Comparison of ENCODE assay signal across 8 cellular contexts in the genomic region with DNA sequence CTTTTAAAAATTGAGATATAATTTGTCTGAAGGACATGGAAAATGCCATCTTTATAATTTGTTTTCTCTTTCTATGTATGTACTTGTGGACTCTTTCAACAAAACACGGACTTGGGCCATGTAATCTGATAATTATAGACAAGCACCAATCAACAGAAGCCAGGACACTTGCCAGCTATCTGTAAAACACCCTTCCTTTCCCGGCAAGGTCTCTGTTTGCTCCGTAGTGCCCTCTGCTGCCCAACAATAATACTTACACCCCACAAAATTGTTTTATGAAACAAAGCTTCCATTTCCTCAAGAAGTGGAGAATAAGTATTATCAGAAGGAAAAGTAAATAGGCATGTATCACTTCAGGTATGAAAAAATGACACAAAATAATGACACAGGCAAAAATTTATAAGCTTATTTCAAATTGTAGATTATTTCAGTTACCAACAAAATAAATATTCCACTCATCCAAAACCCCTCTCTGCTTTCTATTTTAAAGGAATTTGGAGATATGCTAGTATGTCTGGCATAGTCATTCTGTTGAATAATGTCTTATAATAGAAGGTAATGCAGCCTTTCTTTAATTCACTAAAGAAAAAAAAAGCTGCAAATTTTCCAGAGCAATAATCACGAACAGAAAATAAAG. TPM values are rescaled to one million over a fixed set of nuclear protein-coding genes. Genes with fewer than 3 reads are reported as not detected.
A peak's percentile ranks its signal among the peaks of the same experiment; 100 is the strongest.
DNase-seq lines count a peak whose midpoint lies in the region; ATAC-seq, FAIRE-seq and TF ChIP-seq lines count a peak whose summit lies in the region.

No MANE protein-coding gene starts in this region.

- no peaks in the 10 kb centered on the region for H3K9me3 ChIP-seq in HepG2 (ENCODE audit: low read length)

- peak; percentile 78 for TF ChIP-seq CTCF in GM13976 (IDR thresholded peaks at IDR 0.05; ENCODE audit: borderline replicate concordance, control extremely low read depth, extremely low read depth, insufficient read depth, missing control alignments)
- TF ChIP-seq CTCF in HepG2 (CRISPR knock-in tag; IDR thresholded peaks at IDR 0.05) = peak; percentile 71

- intact Hi-C loops in HepG2 (cut with micrococcal nuclease; ENCODE audit: unreplicated experiment) = loop anchor here (1.0 to 10.0 kb wide), 3 partner anchors 324 to 903 kb away; partner anchors contain the start of gene CD47

- H2AFZ ChIP-seq in HepG2 (ENCODE audit: low read length) = no peak overlapping the region

- no peaks in the 10 kb centered on the region; a peak in 1 of 5 replicates for H3K27me3 ChIP-seq in HepG2 (ENCODE audit: control insufficient read depth in 1 of 2, insufficient read depth in 2 of 2, low read length in 2 of 2)

- no peaks in the 10 kb centered on the region for H3K36me3 ChIP-seq in HepG2 (replicated peaks in 1 of 2; ENCODE audit: control insufficient read depth in 1 of 2, insufficient read depth in 2 of 2, low read length in 2 of 2)

- DNase-seq in GM13976 (ENCODE audit: low spot score) (peak; percentile 38), NCI-H345 treated with DMSO at 0.1 percent for 48 hours (lab: John Stamatoyannopoulos, UW; ENCODE audit: unreplicated experiment) (peak; percentile 13), cerebellar cortex (ENCODE audit: low spot score) (peak; percentile 54), HepG2 (ENCODE audit: low spot score) (peak; percentile 52)
- peak; percentile 16 to 33 (median 18) for DNase-seq in activated CD4-positive, CD25-positive, alpha-beta regulatory T cell (lab: John Stamatoyannopoulos, UW)
- peak; percentile 39 for DNase-seq in stimulated activated CD8-positive, alpha-beta memory T cell treated with anti-CD3 and anti-CD28 coated beads, Interleukin-15, amount 100 ng/mL, for 1 hour (ENCODE audit: low read depth)

- 2% methylated on average over 4 of the region's 4 CpGs for WGBS in HepG2 (ENCODE audit: low lambda C conversion rate)

- in situ Hi-C loops in GM13976 (cut with MboI; ENCODE audit: low sequenced_read_pairs, unreplicated experiment) (no loop called here), HepG2 (cut with HindIII; ENCODE audit: extremely low pct_ligation_motif_present, low pct_unique_long_range_greater_than_20kb) (no loop called here)

- peak; percentile 61 for ATAC-seq in HG03103 (IDR thresholded peaks at IDR 0.05; ENCODE audit: low read depth, unreplicated experiment)
- peak; percentile 80 for ATAC-seq in HepG2
- ATAC-seq in GM21390 (IDR thresholded peaks at IDR 0.05; ENCODE audit: unreplicated experiment) = no peak

- no peak for TF ChIP-seq RAD21 in HepG2 (CRISPR knock-in tag; IDR thresholded peaks at IDR 0.05)

- BruUV-seq in HepG2 (replicated peaks; lab: Mats Ljungman, UMichigan) = no TSS peak

- no peaks in the 10 kb centered on the region for H4K20me1 ChIP-seq in HepG2 (ENCODE audit: insufficient read depth, low read length)

- no peak overlapping the region for H3K4me2 ChIP-seq in HepG2 (ENCODE audit: low read depth, low read length)

- no peak overlapping the region for H3K9ac ChIP-seq in HepG2 (ENCODE audit: insufficient read depth, low read depth, low read length)

- TF ChIP-seq EP300 in HepG2 (IDR thresholded peaks at IDR 0.05; ENCODE audit: low read depth in 2 of 2, low read length in 2 of 2) (no peak), HepG2 (CRISPR knock-in tag; IDR thresholded peaks at IDR 0.05; ENCODE audit: borderline replicate concordance) (no peak)

- CTCF ChIA-PET in HepG2 (lab: Yijun Ruan, JAX; ENCODE audit: low intra/inter-chr PET ratio, low total read pairs) = interaction anchor here (1.1 to 1.8 kb wide), 4 partner anchors 322 to 1242 kb away, joined by 3 to 10 read pairs (median 6); no protein-coding TSS in a partner anchor

- H3K4me3 ChIP-seq in HepG2 (replicated peaks in 1 of 3; ENCODE audit: insufficient read depth in 1 of 3, low read depth in 2 of 3, low read length in 3 of 3) = no peak overlapping the region

- no peaks in the 10 kb centered on the region for H3K4me1 ChIP-seq in HepG2 (ENCODE audit: insufficient read depth, low read length)

- H3K27ac ChIP-seq in HepG2 (ENCODE audit: extremely low read length, insufficient read depth, low read length) = no peak overlapping the region

- peak; percentile 72 for FAIRE-seq in HepG2 (lab: Jason Lieb, UNC)

- POLR2A ChIA-PET in HepG2 (lab: Yijun Ruan, JAX) = no interaction called here

- no peaks in the 10 kb centered on the region for H3K79me2 ChIP-seq in HepG2 (ENCODE audit: insufficient read depth, low read length)

- TF ChIP-seq POLR2A in HepG2 (IDR thresholded peaks at IDR 0.05; ENCODE audit: insufficient read depth in 1 of 2, low read depth in 2 of 2, low read length in 2 of 2) = no peak

TF ChIP-seq in HepG2, 621 proteins besides CTCF, POLR2A, EP300 and RAD21:
- TF ChIP-seq ZNF878 (CRISPR knock-in tag; IDR thresholded peaks at IDR 0.05) (no peak), DR1 (CRISPR knock-in tag; IDR thresholded peaks at IDR 0.05) (no peak), ARID3A (IDR thresholded peaks at IDR 0.05; ENCODE audit: low read depth, low read length) (0 out of 2 replicates have a peak, but pooled peaks have one; percentile 40), SMC3 (IDR thresholded peaks at IDR 0.05; ENCODE audit: low read length) (peak; percentile 80), STAG1 (CRISPR knock-in tag; IDR thresholded peaks at IDR 0.05) (peak; percentile 64), ZNF75D (CRISPR knock-in tag; IDR thresholded peaks at IDR 0.05; ENCODE audit: borderline replicate concordance) (no peak), MIXL1 (CRISPR knock-in tag; IDR thresholded peaks at IDR 0.05) (0 out of 2 replicates have a peak, but pooled peaks have one; percentile 12), THAP7 (CRISPR knock-in tag; IDR thresholded peaks at IDR 0.05) (no peak), HHEX (CRISPR knock-in tag; IDR thresholded peaks at IDR 0.05) (no peak), GATAD2A (CRISPR knock-in tag; IDR thresholded peaks at IDR 0.05) (peak; percentile 16; the same call in 1 of the 2 replicates), EEA1 (CRISPR knock-in tag; IDR thresholded peaks at IDR 0.05; ENCODE audit: borderline replicate concordance) (no peak), ZNF652 (CRISPR knock-in tag; IDR thresholded peaks at IDR 0.05; ENCODE audit: borderline replicate concordance, low read depth) (peak; percentile 96)
- TF ChIP-seq, protein P1, sequence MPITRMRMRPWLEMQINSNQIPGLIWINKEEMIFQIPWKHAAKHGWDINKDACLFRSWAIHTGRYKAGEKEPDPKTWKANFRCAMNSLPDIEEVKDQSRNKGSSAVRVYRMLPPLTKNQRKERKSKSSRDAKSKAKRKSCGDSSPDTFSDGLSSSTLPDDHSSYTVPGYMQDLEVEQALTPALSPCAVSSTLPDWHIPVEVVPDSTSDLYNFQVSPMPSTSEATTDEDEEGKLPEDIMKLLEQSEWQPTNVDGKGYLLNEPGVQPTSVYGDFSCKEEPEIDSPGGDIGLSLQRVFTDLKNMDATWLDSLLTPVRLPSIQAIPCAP (CRISPR knock-in tag; IDR thresholded peaks at IDR 0.05; ENCODE audit: low read depth) = no peak
TF ChIP-seq in HepG2: peak in this region for 6.

RNA-seq across cellular contexts. Expression of gene MYH15, which starts 32.8 kb away (rescaled TPM):
- 0.09 TPM in 1 of 2 replicates, not detected in the other for total RNA-seq in HepG2 (2016; rRNA removed; fragmentation: Illumina TruSeq; extraction: Trizol)
- total RNA-seq in HepG2 (2016; cell fraction: cytosol; rRNA removed; fragmentation: Illumina TruSeq; extraction: Trizol; ENCODE audit: low read depth) = not detected in 2 replicates
- total RNA-seq in HepG2 (2016; cell fraction: insoluble cytoplasmic fraction; rRNA removed; fragmentation: Illumina TruSeq; extraction: Trizol) = 0.03 TPM in 1 of 2 replicates, not detected in the other
- 0.03 TPM in 1 of 2 replicates, not detected in the other for total RNA-seq in HepG2 (2016; cell fraction: membrane; rRNA removed; fragmentation: Illumina TruSeq; extraction: Trizol)
- total RNA-seq in HepG2 (2016; cell fraction: nucleus; rRNA removed; fragmentation: Illumina TruSeq; extraction: Trizol) = 0.06 and 0.09 TPM in 2 replicates
- 0.01 and 0.03 TPM in 2 replicates for polyA plus RNA-seq in HepG2 (2011; rRNA removed)
- 0.01 TPM in 1 of 2 replicates, not detected in the other for polyA plus RNA-seq in HepG2 (2011; cell fraction: cytosol; rRNA removed)
- 0.03 and 0.09 TPM in 2 replicates for polyA plus RNA-seq in HepG2 (2011; cell fraction: nucleus; rRNA removed)
- polyA plus RNA-seq in HepG2 (2012) = 0.03 and 0.04 TPM in 2 replicates
- polyA plus RNA-seq in HepG2 (2016; cell fraction: cytosol; fragmentation: Illumina TruSeq; extraction: Trizol; ENCODE audit: low read depth) = not detected in 2 replicates
- not detected in 2 replicates for polyA plus RNA-seq in HepG2 (2016; cell fraction: insoluble cytoplasmic fraction; fragmentation: Illumina TruSeq; extraction: Trizol; ENCODE audit: low read depth)
- polyA plus RNA-seq in HepG2 (2016; cell fraction: membrane; fragmentation: Illumina TruSeq; extraction: Trizol; ENCODE audit: low read depth) = not detected in 2 replicates
- 0.10 and 0.11 TPM in 2 replicates for polyA plus RNA-seq in HepG2 (2016; cell fraction: nucleus; fragmentation: Illumina TruSeq; extraction: Trizol; ENCODE audit: insufficient read depth, low read depth)
- polyA minus RNA-seq in HepG2 (2011; rRNA and poly(A)+ RNA removed; ENCODE audit: low replicate concordance) = 0.04 and 0.05 TPM in 2 replicates
- polyA minus RNA-seq in HepG2 (2011; cell fraction: cytosol; rRNA and poly(A)+ RNA removed) = not detected in 2 replicates
- 0.13 and 0.25 TPM in 2 replicates for polyA minus RNA-seq in HepG2 (2011; cell fraction: nucleus; rRNA and poly(A)+ RNA removed)
